In genomic region chr19:50419580-50420035, GRCh38 we compare ENCODE assay signal across 16 cellular contexts. TPM values are rescaled to one million over a fixed set of nuclear protein-coding genes. Genes with fewer than 3 reads are reported as not detected.
DNase-seq lines count a peak whose midpoint lies in the region; ATAC-seq and TF ChIP-seq lines count a peak whose summit lies in the region.
"Had no signal": no experiment of that assay in that cellular context is flagged by ENCODE, and none has a peak within 500 bp of the region (broad histone marks: within the 10 kb centered on the region; RNA-seq: fewer than 3 reads in every experiment).

No MANE protein-coding gene starts in this region.

- H3K27me3 ChIP-seq in DOHH2 (ENCODE audit: control insufficient read depth, low read length) (no peaks in the 10 kb centered on the region), iPS-20b (ENCODE audit: insufficient read depth, low read length) (peaks cover 21% of the 10 kb centered on the region)

- peaks cover 18% of the 10 kb centered on the region; the same call in 1 of the 2 replicates for H4K20me1 ChIP-seq in DOHH2 (ENCODE audit: control insufficient read depth, insufficient read depth, low read depth, low read length)

- H3K9me3 ChIP-seq in DOHH2 (ENCODE audit: control insufficient read depth, insufficient read depth, low read length) (no peaks in the 10 kb centered on the region), T-helper 17 cell (ENCODE audit: control insufficient read depth, low read length, poor library complexity, severe bottlenecking) (no peaks in the 10 kb centered on the region), iPS-20b (ENCODE audit: insufficient read depth, low read depth, low read length) (no peaks in the 10 kb centered on the region)
- H3K9me3 ChIP-seq: right atrium auricular region had no signal

- CTCF ChIA-PET in activated CD4-positive, alpha-beta memory T cell treated with anti-CD3 and anti-CD28 coated beads, Interleukin-2, amount 10 ng/mL, durations not matched to agents 7 days and 5 days (lab: Charles Lee), result interaction anchor here (1.6 kb wide), 1 partner anchor 62 kb away, joined by 4 read pairs; no protein-coding TSS in a partner anchor

- no peak for TF ChIP-seq CTCF in DOHH2 (IDR thresholded peaks at IDR 0.05; ENCODE audit: low read depth, low read length, poor library complexity, severe bottlenecking)
- TF ChIP-seq CTCF in GM20000 (IDR thresholded peaks at IDR 0.05; ENCODE audit: extremely low read depth, missing control alignments), result no peak

- H3F3A ChIP-seq in DOHH2 (ENCODE audit: control insufficient read depth, insufficient read depth), result peaks cover 48% of the 10 kb centered on the region

- peaks cover 38% of the 10 kb centered on the region for H3K27me3 Mint-ChIP-seq in T-helper 17 cell
- H3K27me3 Mint-ChIP-seq in activated CD4-positive, alpha-beta memory T cell treated with anti-CD3 and anti-CD28 coated beads, Interleukin-2, amount 10 ng/mL, durations not matched to agents 7 days and 5 days, result peaks cover 14% of the 10 kb centered on the region

- ATAC-seq in T-helper 17 cell, result no peak
- ATAC-seq: foreskin keratinocyte; naive thymus-derived CD4-positive, alpha-beta T cell had no signal

- peak overlapping the region; percentile 97 for H3K4me2 ChIP-seq in DOHH2 (ENCODE audit: low read length)

- peak; percentile 66 for DNase-seq in GM20000 (ENCODE audit: low spot score)
- DNase-seq in T-helper 17 cell, result no peak
- DNase-seq in DMS79 treated with DMSO at 0.1 percent for 48 hours (lab: John Stamatoyannopoulos, UW), result no peak
- no peak for DNase-seq in activated CD4-positive, alpha-beta memory T cell treated with anti-CD3 and anti-CD28 coated beads, Interleukin-2, amount 10 ng/mL, durations not matched to agents 7 days and 5 days
- no peak for DNase-seq in NCI-H128 (lab: John Stamatoyannopoulos, UW; ENCODE audit: unreplicated experiment)
- no peak for DNase-seq in T-helper 2 cell
- DNase-seq: activated naive CD4-positive, alpha-beta T cell; DMS153; effector memory CD8-positive, alpha-beta T cell; foreskin keratinocyte; naive thymus-derived CD4-positive, alpha-beta T cell; NCI-H526 treated with DMSO at 0.1 percent for 48 hours; stimulated activated CD4-positive, alpha-beta T cell treated with anti-CD3 and anti-CD28 coated beads, Interleukin-2, amount 100 ng/mL, for 24 hours had no signal

- peak overlapping the region; percentile 45 for H3K27ac Mint-ChIP-seq in T-helper 17 cell
- H3K27ac Mint-ChIP-seq in activated CD4-positive, alpha-beta memory T cell treated with anti-CD3 and anti-CD28 coated beads, Interleukin-2, amount 10 ng/mL, durations not matched to agents 7 days and 5 days, result no peak overlapping the region

- H3K36me3 ChIP-seq in DOHH2 (ENCODE audit: control insufficient read depth, low read length) (peaks cover 86% of the 10 kb centered on the region), iPS-20b (ENCODE audit: insufficient read depth, low read depth, low read length) (no peaks in the 10 kb centered on the region)
- H3K36me3 ChIP-seq: right atrium auricular region had no signal

- no peaks in the 10 kb centered on the region for H3K9me2 ChIP-seq in DOHH2 (replicated peaks; ENCODE audit: control insufficient read depth, low read length)

- POLR2A ChIA-PET in activated CD4-positive, alpha-beta memory T cell treated with anti-CD3 and anti-CD28 coated beads, Interleukin-2, amount 10 ng/mL, durations not matched to agents 7 days and 5 days (lab: Charles Lee), result no interaction called here

- H3K9ac ChIP-seq in iPS-20b (ENCODE audit: low read depth, low read length), result peak overlapping the region; percentile 35; the same call in 1 of the 2 replicates

- peak overlapping the region; percentile 92 for H3K4me3 ChIP-seq in DOHH2 (ENCODE audit: low read length)
- peak overlapping the region; percentile 64 for H3K4me3 ChIP-seq in iPS-20b (ENCODE audit: low read length)
- H3K4me3 ChIP-seq: right atrium auricular region had no signal

- H3K4me1 ChIP-seq in DOHH2 (ENCODE audit: control insufficient read depth, low read length), result peaks cover 81% of the 10 kb centered on the region
- H3K4me1 ChIP-seq in iPS-20b (ENCODE audit: insufficient read depth, low read length), result peaks cover 5% of the 10 kb centered on the region; the same call in 1 of the 2 replicates
- H3K4me1 ChIP-seq: foreskin keratinocyte had no signal

- peaks cover 16% of the 10 kb centered on the region for H3K4me1 Mint-ChIP-seq in T-helper 17 cell
- H3K4me1 Mint-ChIP-seq in activated CD4-positive, alpha-beta memory T cell treated with anti-CD3 and anti-CD28 coated beads, Interleukin-2, amount 10 ng/mL, durations not matched to agents 7 days and 5 days, result peaks cover 13% of the 10 kb centered on the region

- peak overlapping the region; percentile 95 for H3K27ac ChIP-seq in DOHH2 (ENCODE audit: low read depth, low read length)
- no peak overlapping the region for H3K27ac ChIP-seq in iPS-20b (ENCODE audit: low read length)
- H3K27ac ChIP-seq: foreskin keratinocyte, right atrium auricular region had no signal

- peaks cover 71% of the 10 kb centered on the region for H3K79me2 ChIP-seq in DOHH2 (ENCODE audit: control insufficient read depth, low read length)

- H3K9me3 Mint-ChIP-seq in activated CD4-positive, alpha-beta memory T cell treated with anti-CD3 and anti-CD28 coated beads, Interleukin-2, amount 10 ng/mL, durations not matched to agents 7 days and 5 days, result no peaks in the 10 kb centered on the region
- H3K9me3 Mint-ChIP-seq: effector memory CD8-positive, alpha-beta T cell had no signal

- peak overlapping the region; percentile 89 for H3K4me3 Mint-ChIP-seq in T-helper 17 cell
- H3K4me3 Mint-ChIP-seq in activated CD4-positive, alpha-beta memory T cell treated with anti-CD3 and anti-CD28 coated beads, Interleukin-2, amount 10 ng/mL, durations not matched to agents 7 days and 5 days, result no peak overlapping the region

- H3K36me3 Mint-ChIP-seq in T-helper 17 cell (ENCODE audit: low read depth), result peaks cover 14% of the 10 kb centered on the region
- H3K36me3 Mint-ChIP-seq in activated CD4-positive, alpha-beta memory T cell treated with anti-CD3 and anti-CD28 coated beads, Interleukin-2, amount 10 ng/mL, durations not matched to agents 7 days and 5 days (ENCODE audit: low read depth), result peaks cover 2% of the 10 kb centered on the region

RNA-seq across cellular contexts. Expression of gene SPIB, which starts 0.9 kb away (rescaled TPM):
- total RNA-seq in T-helper 17 cell, result 1 to 10 TPM; 1.9 to 3.0 TPM
- under 1 TPM in 1 of 2 experiments, not detected in 1; 0.18 TPM for total RNA-seq in activated CD4-positive, alpha-beta memory T cell treated with anti-CD3 and anti-CD28 coated beads, Interleukin-2, amount 10 ng/mL, durations not matched to agents 7 days and 5 days
- total RNA-seq: foreskin keratinocyte, right atrium auricular region had no signal

RNA-seq across cellular contexts. Expression of gene MYBPC2, which starts 13.1 kb away (rescaled TPM):
- under 1 TPM; 0.07 to 0.08 TPM for total RNA-seq in T-helper 17 cell
- total RNA-seq in activated CD4-positive, alpha-beta memory T cell treated with anti-CD3 and anti-CD28 coated beads, Interleukin-2, amount 10 ng/mL, durations not matched to agents 7 days and 5 days, result under 1 TPM; 0.28 to 0.33 TPM
- total RNA-seq: foreskin keratinocyte, right atrium auricular region had no signal

RNA-seq across cellular contexts. Expression of gene POLD1, which starts 35.5 kb away (rescaled TPM):
- total RNA-seq in T-helper 17 cell, result 10 to 100 TPM; 23.5 to 26.6 TPM
- 100 to 1,000 TPM; 117 to 119 TPM for total RNA-seq in activated CD4-positive, alpha-beta memory T cell treated with anti-CD3 and anti-CD28 coated beads, Interleukin-2, amount 10 ng/mL, durations not matched to agents 7 days and 5 days

RNA-seq across cellular contexts. Expression of gene NR1H2, which starts 43.4 kb away (rescaled TPM):
- total RNA-seq in T-helper 17 cell, result 100 to 1,000 TPM; 208 to 276 TPM
- total RNA-seq in activated CD4-positive, alpha-beta memory T cell treated with anti-CD3 and anti-CD28 coated beads, Interleukin-2, amount 10 ng/mL, durations not matched to agents 7 days and 5 days, result 10 to 100 TPM; 79.7 to 86.2 TPM

RNA-seq across cellular contexts. Expression of gene NAPSA, which starts 54.2 kb away (rescaled TPM):
- total RNA-seq in T-helper 17 cell, result under 1 TPM; 0.73 to 0.99 TPM
- total RNA-seq in activated CD4-positive, alpha-beta memory T cell treated with anti-CD3 and anti-CD28 coated beads, Interleukin-2, amount 10 ng/mL, durations not matched to agents 7 days and 5 days, result 1 to 10 TPM; 3.2 to 3.9 TPM

Comparison
In these comparisons a context has a peak if more than half of its experiments do, and no peak if none do; other contexts are left out.
1. RNA of gene POLD1, which starts 35.5 kb away (total RNA-seq): 117 to 119 TPM in activated CD4-positive, alpha-beta memory T cell treated with anti-CD3 and anti-CD28 coated beads, Interleukin-2, amount 10 ng/mL, durations not matched to agents 7 days and 5 days; 23.5 to 26.6 TPM in T-helper 17 cell; every median in the first group is over 4 times any median in the second.